18 cellular contexts compared by ENCODE assay signal in the genomic region with DNA sequence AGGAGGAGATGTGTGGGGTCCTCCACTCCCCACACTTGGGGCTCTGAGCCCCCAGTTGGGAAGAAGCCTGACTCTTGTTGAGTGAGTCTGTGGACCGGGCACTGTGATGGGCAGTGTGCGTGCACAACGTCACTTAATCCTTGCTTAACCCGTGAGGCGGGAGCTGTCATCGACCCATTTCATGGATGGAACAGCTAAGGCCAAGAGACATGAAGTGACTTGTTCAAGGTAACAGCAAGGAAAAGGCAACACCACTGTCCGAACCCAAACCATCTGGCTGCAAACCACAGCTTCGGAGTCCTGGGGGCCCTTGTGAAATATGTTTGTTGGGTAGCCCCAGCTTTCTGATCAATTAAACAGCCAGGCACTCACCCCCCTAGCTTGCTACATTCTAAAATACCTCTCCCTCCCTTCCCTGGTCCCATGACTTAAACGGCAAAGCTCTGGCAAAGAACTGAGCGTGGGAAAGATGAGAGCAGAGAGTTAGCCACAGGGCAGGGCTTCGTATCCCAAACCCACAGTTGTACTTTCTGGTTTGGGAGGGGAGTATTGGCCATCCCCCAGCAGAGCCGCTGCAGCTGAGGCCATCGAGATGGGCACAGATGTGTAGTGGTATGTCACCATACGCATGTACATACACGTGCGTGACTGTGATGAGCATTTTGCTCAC.
"Had no signal": no experiment of that assay in that cellular context is flagged by ENCODE, and none has a peak within 500 bp of the region (broad histone marks: within the 10 kb centered on the region; RNA-seq: fewer than 3 reads in every experiment).

No MANE protein-coding gene starts in this region.

- H3K27me3 Mint-ChIP-seq: activated CD8-positive, alpha-beta T cell treated with anti-CD3 and anti-CD28 coated beads for 36 hours; activated naive CD4-positive, alpha-beta T cell treated with anti-CD3 and anti-CD28 coated beads, Interleukin-2, amount 50 U/mL, for 24 hours; naive thymus-derived CD4-positive, alpha-beta T cell had no signal

- H3K36me3 ChIP-seq: colonic mucosa, prostate gland had no signal

- FAIRE-seq: keratinocyte had no signal

- H3K4me1 Mint-ChIP-seq: activated naive CD4-positive, alpha-beta T cell treated with anti-CD3 and anti-CD28 coated beads, Interleukin-2, amount 50 U/mL, for 24 hours had no signal

- H3K4me1 ChIP-seq: colonic mucosa, esophagus squamous epithelium, left lung, vagina had no signal

- H3K27ac ChIP-seq: colonic mucosa, esophagus squamous epithelium, left lung, tibial artery, vagina, VCaP had no signal

- H3K27ac Mint-ChIP-seq: activated CD8-positive, alpha-beta T cell treated with anti-CD3 and anti-CD28 coated beads for 36 hours; activated naive CD4-positive, alpha-beta T cell treated with anti-CD3 and anti-CD28 coated beads, Interleukin-2, amount 50 U/mL, for 24 hours; naive thymus-derived CD4-positive, alpha-beta T cell had no signal

- H3K9me3 ChIP-seq: colonic mucosa, esophagus squamous epithelium, left lung, prostate gland, tibial artery, vagina had no signal

- H3K36me3 Mint-ChIP-seq: activated naive CD4-positive, alpha-beta T cell treated with anti-CD3 and anti-CD28 coated beads, Interleukin-2, amount 50 U/mL, for 24 hours had no signal

- H3K9me3 Mint-ChIP-seq: activated CD8-positive, alpha-beta T cell treated with anti-CD3 and anti-CD28 coated beads for 36 hours; activated naive CD4-positive, alpha-beta T cell treated with anti-CD3 and anti-CD28 coated beads, Interleukin-2, amount 50 U/mL, for 24 hours; activated T-cell treated with anti-CD3 and anti-CD28 coated beads, Interleukin-2, amount 50 U/mL, for 4 hours; naive thymus-derived CD4-positive, alpha-beta T cell had no signal

- H3K4me3 ChIP-seq: colonic mucosa, esophagus squamous epithelium, left lung, prostate gland, tibial artery, vagina had no signal

- H3K27me3 ChIP-seq: colonic mucosa, esophagus squamous epithelium, left lung, tibial artery, vagina had no signal

- H3K4me3 Mint-ChIP-seq: activated CD8-positive, alpha-beta T cell treated with anti-CD3 and anti-CD28 coated beads for 36 hours; activated naive CD4-positive, alpha-beta T cell treated with anti-CD3 and anti-CD28 coated beads, Interleukin-2, amount 50 U/mL, for 24 hours; activated T-cell treated with anti-CD3 and anti-CD28 coated beads, Interleukin-2, amount 50 U/mL, for 4 hours; naive thymus-derived CD4-positive, alpha-beta T cell had no signal

- DNase-seq: activated CD8-positive, alpha-beta T cell treated with anti-CD3 and anti-CD28 coated beads for 36 hours; activated effector memory CD4-positive, alpha-beta T cell treated with anti-CD3 and anti-CD28 coated beads, Interleukin-2, amount 50 U/mL, for 16 hours; activated T-cell treated with anti-CD3 and anti-CD28 coated beads, Interleukin-2, amount 50 U/mL, for 4 hours; colonic mucosa; esophagus squamous epithelium; foreskin fibroblast; left lung; mammary epithelial cell; naive thymus-derived CD4-positive, alpha-beta T cell; occipital lobe; stimulated activated CD4-positive, alpha-beta T cell treated with anti-CD3 and anti-CD28 coated beads, Interleukin-1b, Interleukin-23, amount 100 ng/mL, for 48 hours; T-helper 1 cell; tibial artery had no signal

- ATAC-seq: activated CD8-positive, alpha-beta T cell treated with anti-CD3 and anti-CD28 coated beads for 36 hours; activated T-cell treated with anti-CD3 and anti-CD28 coated beads, Interleukin-2, amount 50 U/mL, for 4 hours; naive thymus-derived CD4-positive, alpha-beta T cell had no signal
